8 cellular contexts compared by ENCODE assay signal in genomic region chrX:56232221-56233082, GRCh38. TPM values are rescaled to one million over a fixed set of nuclear protein-coding genes. Genes with fewer than 3 reads are reported as not detected.
DNase-seq lines count a peak whose midpoint lies in the region; ATAC-seq and TF ChIP-seq lines count a peak whose summit lies in the region.

KLF8 (plus strand) TSS chrX:56232356; CDS start chrX:56233335, 979 bp downstream.

- H3K9me3 Mint-ChIP-seq in T-cell: no peaks in the 10 kb centered on the region
- no peaks in the 10 kb centered on the region for H3K9me3 Mint-ChIP-seq in central memory CD8-positive, alpha-beta T cell

- peak within 1 kb of the TSS; percentile 36 to 61 for H3K27ac Mint-ChIP-seq in T-cell
- peak within 1 kb of the TSS; percentile 29 for H3K27ac Mint-ChIP-seq in central memory CD8-positive, alpha-beta T cell (ENCODE audit: low read depth)

- no peaks in the 10 kb centered on the region for H3K36me3 Mint-ChIP-seq in T-cell
- peaks cover 5% of the 10 kb centered on the region for H3K36me3 Mint-ChIP-seq in central memory CD8-positive, alpha-beta T cell (ENCODE audit: insufficient read depth)

- CTCF ChIA-PET in T-cell (lab: Charles Lee): interaction anchor here (0.6 to 1.4 kb wide), 2 partner anchors 17 to 313 kb away, joined by 3 to 4 read pairs; no protein-coding TSS in a partner anchor

- no peak for TF ChIP-seq POLR2A in lower leg skin (IDR thresholded peaks at IDR 0.05)

- peaks cover 0 to 18% of the 10 kb centered on the region in 2 donors for H3K27me3 Mint-ChIP-seq in T-cell
- H3K27me3 Mint-ChIP-seq in central memory CD8-positive, alpha-beta T cell: no peaks in the 10 kb centered on the region

- intact Hi-C loops in lower leg skin (cut with DNase I; ENCODE audit: low total_unique reads): no loop called here

- H3K4me3 ChIP-seq in lower leg skin (ENCODE audit: low read depth, poor library complexity, severe bottlenecking): peak within 1 kb of the TSS; percentile 25

- DNase-seq in T-cell (peak in 17 of 34 experiments; percentile 0 to 30 (median 10)), lower leg skin (ENCODE audit: low spot score in 2 of 2) (peak; percentile 53 to 88), NAMALWA (ENCODE audit: low spot score) (no peak), middle frontal gyrus (ENCODE audit: extremely low spot score, low spot score) (no peak)
- DNase-seq in central memory CD8-positive, alpha-beta T cell (ENCODE audit: low spot score in 2 of 2): no peak
- DNase-seq in stimulated activated CD8-positive, alpha-beta memory T cell treated with anti-CD3 and anti-CD28 coated beads, Interleukin-15, amount 100 ng/mL, for 24 hours (ENCODE audit: low read depth): peak; percentile 1

- H3K4me3 Mint-ChIP-seq in T-cell: peak within 1 kb of the TSS; percentile 76 to 83 (median 79)
- H3K4me3 Mint-ChIP-seq in central memory CD8-positive, alpha-beta T cell: peak within 1 kb of the TSS; percentile 71

- peaks cover 14 to 25% (median 25%) of the 10 kb centered on the region in 3 donors for H3K4me1 Mint-ChIP-seq in T-cell
- H3K4me1 Mint-ChIP-seq in central memory CD8-positive, alpha-beta T cell: peaks cover 8% of the 10 kb centered on the region

- ATAC-seq in GM18520 (IDR thresholded peaks at IDR 0.05; ENCODE audit: unreplicated experiment) (peak; percentile 71), HG02852 (IDR thresholded peaks at IDR 0.05; ENCODE audit: unreplicated experiment) (peak; percentile 67), T-cell (replicated peaks in 1 of 4) (peak; percentile 61 to 79 (median 74))
- ATAC-seq in central memory CD8-positive, alpha-beta T cell (replicated peaks; ENCODE audit: extremely low read depth, poor library complexity, severe bottlenecking): no peak

- no peak for TF ChIP-seq CTCF in lower leg skin (IDR thresholded peaks at IDR 0.05)

- 0 to 32% methylated on average over 31 to 38 of the region's 38 CpGs for WGBS in lower leg skin, 2 donors

- POLR2A ChIA-PET in T-cell (lab: Charles Lee): interaction anchor here (0.6 kb wide), 2 partner anchors 166 to 327 kb away, joined by 3 to 4 read pairs; no protein-coding TSS in a partner anchor

RNA-seq across cellular contexts. Expression of gene KLF8, which starts in this region (rescaled TPM):
- total RNA-seq in T-cell: 1 to 10 TPM; 4.2 to 6.4 (median 4.3) TPM
- total RNA-seq in lower leg skin: 10 to 100 TPM; 38.1 to 93.3 (median 43.3) TPM

Comparison
In these comparisons a context has a peak if more than half of its experiments do, and no peak if none do; other contexts are left out.
1. RNA of gene KLF8 (total RNA-seq): 38.1 to 93.3 TPM in lower leg skin; 4.2 to 6.4 TPM in T-cell; every median in the first group is over 4 times any median in the second.
2. DNase-seq: peak in lower leg skin (2 of 2) and stimulated activated CD8-positive, alpha-beta memory T cell treated with anti-CD3 and anti-CD28 coated beads, Interleukin-15, amount 100 ng/mL, for 24 hours (single experiment); none in central memory CD8-positive, alpha-beta T cell (0 of 2), NAMALWA (single experiment) and middle frontal gyrus (single experiment).